1 cellular context compared by ENCODE assay signal in genomic region chr21:42469726-42470125, GRCh38. TPM values are rescaled to one million over a fixed set of nuclear protein-coding genes. Genes with fewer than 3 reads are reported as not detected.
"Had no signal": no experiment of that assay in that cellular context is flagged by ENCODE, and none has a peak within 500 bp of the region (broad histone marks: within the 10 kb centered on the region; RNA-seq: fewer than 3 reads in every experiment).

No MANE protein-coding gene starts in this region.

RNA-seq across cellular contexts. Expression of gene RSPH1, which starts 26.3 kb away (rescaled TPM):
- total RNA-seq: SJSA1 had no signal
